Comparison of ENCODE assay signal across 1 cellular context in the genomic region with DNA sequence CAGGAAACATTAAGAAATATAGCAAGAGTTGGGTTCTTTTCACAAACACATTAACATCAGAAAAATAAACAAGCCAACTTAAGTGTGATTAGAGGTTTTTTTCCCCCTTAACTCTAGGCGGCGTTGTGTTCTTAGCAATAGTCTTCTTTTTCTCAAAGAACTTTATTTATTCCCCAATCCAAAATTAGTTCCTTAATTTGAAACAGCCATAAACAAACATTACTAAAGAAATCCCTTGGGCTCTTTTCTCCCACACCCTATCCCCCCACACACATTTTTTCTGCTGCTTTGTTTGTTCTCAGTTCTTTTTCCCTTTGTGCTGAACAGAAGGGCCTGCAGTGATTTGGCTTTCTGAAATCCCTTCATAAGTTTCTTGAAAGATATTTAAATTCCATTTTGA.
TF ChIP-seq lines count a peak whose summit lies in the region.

No MANE protein-coding gene starts in this region.

TF ChIP-seq in H1, 55 proteins besides CTCF, POLR2A, EP300 and RAD21 (continued from another document):
- TF ChIP-seq YY1 (IDR thresholded peaks at IDR 0.05; ENCODE audit: low read depth, low read length) = no peak
- no peak for TF ChIP-seq EGR1 (IDR thresholded peaks at IDR 0.05; ENCODE audit: borderline replicate concordance, low read depth, low read length)
- no peak for TF ChIP-seq BRCA1 (IDR thresholded peaks at IDR 0.05; ENCODE audit: low read depth, low read length)
TF ChIP-seq in H1: peak in this region for 0.
